Comparison of ENCODE assay signal across 20 cellular contexts in the genomic region with DNA sequence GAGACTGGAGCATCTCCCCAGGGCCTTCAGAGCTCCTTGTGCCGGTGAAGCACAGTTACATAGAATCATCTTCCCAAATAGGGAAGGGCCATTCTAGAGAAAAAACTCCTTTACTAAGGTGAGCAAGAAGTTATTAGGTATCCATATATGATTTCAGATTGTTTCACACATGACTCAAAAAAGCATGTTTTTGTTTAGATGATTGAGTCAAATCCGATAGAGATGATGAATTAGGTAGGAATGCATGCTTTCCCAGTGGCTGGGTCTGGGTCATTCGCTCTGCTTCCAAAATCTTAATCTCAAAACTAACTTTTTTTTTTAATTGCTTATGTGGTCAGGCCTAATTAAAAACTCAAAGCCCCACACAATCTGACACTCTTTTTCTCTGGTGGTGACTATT. TPM values are rescaled to one million over a fixed set of nuclear protein-coding genes. Genes with fewer than 3 reads are reported as not detected.
DNase-seq lines count a peak whose midpoint lies in the region; ATAC-seq, FAIRE-seq and TF ChIP-seq lines count a peak whose summit lies in the region.
"Had no signal": no experiment of that assay in that cellular context is flagged by ENCODE, and none has a peak within 500 bp of the region (broad histone marks: within the 10 kb centered on the region; RNA-seq: fewer than 3 reads in every experiment).

No MANE protein-coding gene starts in this region.

- no peak overlapping the region for H2BK120ac ChIP-seq in neuronal stem cell (ENCODE audit: low read depth, low read length)

- H2AFZ ChIP-seq in neuronal stem cell (ENCODE audit: low read length) = no peak overlapping the region
- H2AFZ ChIP-seq: PC-9 had no signal

- H3K4me1 Mint-ChIP-seq in naive thymus-derived CD8-positive, alpha-beta T cell = peaks cover 0 to 5% (median 0%) of the 10 kb centered on the region in 4 donors

- H3K9ac ChIP-seq in BLaER1 (no peak overlapping the region), neuronal stem cell (ENCODE audit: low read depth, low read length, poor library complexity) (no peak overlapping the region)

- H3K27ac ChIP-seq in BLaER1 = no peak overlapping the region
- H3K27ac ChIP-seq in neuronal stem cell (replicated peaks; ENCODE audit: low read length) = no peak overlapping the region
- H3K27ac ChIP-seq: PC-9, SK-N-MC had no signal

- no peaks in the 10 kb centered on the region for H4K20me1 ChIP-seq in BLaER1

- no peak overlapping the region for H3K4me3 Mint-ChIP-seq in naive thymus-derived CD8-positive, alpha-beta T cell

- H3K27me3 ChIP-seq in BLaER1 (no peaks in the 10 kb centered on the region), neuronal stem cell (ENCODE audit: control insufficient read depth in 3 of 3, insufficient read depth in 3 of 3, low read depth in 1 of 3, low read length in 3 of 3) (no peaks in the 10 kb centered on the region)

- no peak overlapping the region for H3K4ac ChIP-seq in neuronal stem cell (ENCODE audit: low read length)

- no peak overlapping the region for H4K8ac ChIP-seq in neuronal stem cell (ENCODE audit: low read depth, low read length)

- H3K9me3 Mint-ChIP-seq in naive thymus-derived CD8-positive, alpha-beta T cell = peaks cover 0 to 38% (median 15%) of the 10 kb centered on the region in 9 donors

- no peak overlapping the region for H3K18ac ChIP-seq in neuronal stem cell (ENCODE audit: low read length)

- H3K4me1 ChIP-seq in BLaER1 (peaks cover 7% of the 10 kb centered on the region; the same call in 1 of the 2 replicates), neuronal stem cell (ENCODE audit: control insufficient read depth in 2 of 2, insufficient read depth in 1 of 2, low read depth in 1 of 2, low read length in 2 of 2) (no peaks in the 10 kb centered on the region)
- H3K4me1 ChIP-seq: HAP-1 had no signal

- POLR2A ChIA-PET in naive thymus-derived CD8-positive, alpha-beta T cell (lab: Charles Lee) = no interaction called here

- peaks cover 25 to 56% (median 45%) of the 10 kb centered on the region in 3 donors for H3K36me3 Mint-ChIP-seq in naive thymus-derived CD8-positive, alpha-beta T cell

- H3K9me3 ChIP-seq in BLaER1 (peaks cover 7% of the 10 kb centered on the region; the same call in 1 of the 2 replicates), neuronal stem cell (replicated peaks in 1 of 2; ENCODE audit: control insufficient read depth in 2 of 2, insufficient read depth in 1 of 2, low read depth in 1 of 2, low read length in 2 of 2) (peaks cover 0 to 3% of the 10 kb centered on the region in 2 donors)
- H3K9me3 ChIP-seq: HAP-1 had no signal

- H3K14ac ChIP-seq in neuronal stem cell (ENCODE audit: low read length) = no peak overlapping the region

- no peaks in the 10 kb centered on the region for H3K36me3 ChIP-seq in BLaER1
- H3K36me3 ChIP-seq in neuronal stem cell (replicated peaks in 1 of 2; ENCODE audit: control insufficient read depth in 2 of 2, insufficient read depth in 2 of 2, low read length in 2 of 2) = no peaks in the 10 kb centered on the region
- H3K36me3 ChIP-seq: HAP-1 had no signal

- no peaks in the 10 kb centered on the region for H3K27me3 Mint-ChIP-seq in naive thymus-derived CD8-positive, alpha-beta T cell

- no peak for TF ChIP-seq CTCF in choroid plexus epithelial cell (conservative IDR thresholded peaks at IDR 0.05; ENCODE audit: low read depth, low read length)

- DNase-seq in HS-5 (ENCODE audit: low read depth) (peak; percentile 33), choroid plexus epithelial cell (ENCODE audit: low read depth) (peak; percentile 37), neuronal stem cell (ENCODE audit: low spot score) (no peak), GM12891 (ENCODE audit: insufficient read length, low spot score) (no peak), HuH-7.5 (ENCODE audit: low spot score) (no peak)
- no peak for DNase-seq in naive thymus-derived CD8-positive, alpha-beta T cell
- DNase-seq: ACHN, NCI-H1092 treated with DMSO at 0.1 percent for 48 hours, NCI-H1694, NCI-H446, NCI-H748 treated with DMSO at 0.1 percent for 48 hours, PC-9 had no signal

- H2AK5ac ChIP-seq in neuronal stem cell (ENCODE audit: low read depth, low read length) = no peak overlapping the region

- no peak for ATAC-seq in naive thymus-derived CD8-positive, alpha-beta T cell
- ATAC-seq: K562, Right ventricle myocardium inferior had no signal

- H2BK5ac ChIP-seq in neuronal stem cell (ENCODE audit: low read length) = no peak overlapping the region

- no peaks in the 10 kb centered on the region for H3K79me1 ChIP-seq in neuronal stem cell (ENCODE audit: low read depth, low read length)

- no peak overlapping the region for H3K4me3 ChIP-seq in BLaER1
- H3K4me3 ChIP-seq in choroid plexus epithelial cell (ENCODE audit: low read depth, low read length) = no peak overlapping the region
- H3K4me3 ChIP-seq in neuronal stem cell (ENCODE audit: low read length in 2 of 2) = no peak overlapping the region
- H3K4me3 ChIP-seq: HAP-1, K562, PC-9, SK-N-MC had no signal

- no peak overlapping the region for H2BK12ac ChIP-seq in neuronal stem cell (ENCODE audit: low read length)

- no peak overlapping the region for H2BK15ac ChIP-seq in neuronal stem cell (ENCODE audit: low read length)

- H3K4me2 ChIP-seq in BLaER1 = peak overlapping the region; percentile 3; the same call in 1 of the 2 replicates
- H3K4me2 ChIP-seq in neuronal stem cell (ENCODE audit: insufficient read depth, low read length, poor library complexity, severe bottlenecking) = peak overlapping the region; percentile 11
- H3K4me2 ChIP-seq: PC-9 had no signal

- no CpG with 5 or more reads among the region's 3 CpGs for WGBS in neuronal stem cell (ENCODE audit: extremely low coverage in 2 of 2, insufficient read length in 2 of 2, insufficient replicate concordance in 1 of 2), 2 donors

- no peak overlapping the region for H4K91ac ChIP-seq in neuronal stem cell (ENCODE audit: low read depth, low read length, poor library complexity)

- FAIRE-seq in GM12891 (lab: Jason Lieb, UNC) = no peak
- FAIRE-seq: GM18507, HTR-8/SVneo, K562 had no signal

- H3K27ac Mint-ChIP-seq in naive thymus-derived CD8-positive, alpha-beta T cell = no peak overlapping the region

- no peak for TF ChIP-seq POLR2A in GM12891 (IDR thresholded peaks at IDR 0.05; ENCODE audit: low read depth, low read length)

- H3K23ac ChIP-seq in neuronal stem cell (ENCODE audit: low read depth, low read length, poor library complexity) = no peak overlapping the region

TF ChIP-seq in GM12891, 5 proteins besides CTCF, POLR2A, EP300 and RAD21:
- TF ChIP-seq SPI1 (IDR thresholded peaks at IDR 0.05; ENCODE audit: low read depth, low read length) = no peak
- TF ChIP-seq POU2F2 (IDR thresholded peaks at IDR 0.05; ENCODE audit: low read depth, low read length) = no peak
- TF ChIP-seq POLR2AphosphoS5 (IDR thresholded peaks at IDR 0.05; ENCODE audit: low read depth, low read length) = no peak
- TF ChIP-seq TAF1 (IDR thresholded peaks at IDR 0.05; ENCODE audit: low read depth, low read length) = no peak
- TF ChIP-seq PAX5 (IDR thresholded peaks at IDR 0.05; ENCODE audit: insufficient read depth, low read length, severe bottlenecking) = no peak
TF ChIP-seq in GM12891: peak in this region for 0.

RNA-seq across cellular contexts. Expression of a gene that starts 3.8 kb away (rescaled TPM):
- not detected for polyA plus RNA-seq in neuronal stem cell (2013, experiment 1 of 2)
- not detected for polyA plus RNA-seq in neuronal stem cell (2013, experiment 2 of 2)
- polyA plus RNA-seq in GM12891 (2012; ENCODE audit: low read depth, missing spikeins) = 0.09 TPM
- total RNA-seq in naive thymus-derived CD8-positive, alpha-beta T cell = not detected
- polyA plus RNA-seq in naive thymus-derived CD8-positive, alpha-beta T cell = 1 to 10 TPM in 1 of 3 donors, under 1 TPM in 2; 0.57 to 1.1 (median 0.60) TPM
- total RNA-seq: K562, PC-9, Right ventricle myocardium inferior had no signal
- polyA plus RNA-seq: BJ had no signal

RNA-seq across cellular contexts. Expression of a gene that starts 25.1 kb away (rescaled TPM):
- 15.5 TPM for polyA plus RNA-seq in neuronal stem cell (2013, experiment 1 of 2)
- 16.0 TPM for polyA plus RNA-seq in neuronal stem cell (2013, experiment 2 of 2)
- 13.3 TPM for polyA plus RNA-seq in GM12891 (2012; ENCODE audit: low read depth, missing spikeins)
- 10 to 100 TPM; 21.6 to 21.8 TPM for total RNA-seq in naive thymus-derived CD8-positive, alpha-beta T cell
- 10 to 100 TPM; 46.3 to 56.2 (median 52.1) TPM for polyA plus RNA-seq in naive thymus-derived CD8-positive, alpha-beta T cell

Comparison
In these comparisons a context has a peak if more than half of its experiments do, and no peak if none do; other contexts are left out.
1. DNase-seq: peak in HS-5 (single experiment) and choroid plexus epithelial cell (single experiment); none in neuronal stem cell (single experiment), GM12891 (single experiment), naive thymus-derived CD8-positive, alpha-beta T cell (0 of 10) and HuH-7.5 (single experiment).